In the genomic region with DNA sequence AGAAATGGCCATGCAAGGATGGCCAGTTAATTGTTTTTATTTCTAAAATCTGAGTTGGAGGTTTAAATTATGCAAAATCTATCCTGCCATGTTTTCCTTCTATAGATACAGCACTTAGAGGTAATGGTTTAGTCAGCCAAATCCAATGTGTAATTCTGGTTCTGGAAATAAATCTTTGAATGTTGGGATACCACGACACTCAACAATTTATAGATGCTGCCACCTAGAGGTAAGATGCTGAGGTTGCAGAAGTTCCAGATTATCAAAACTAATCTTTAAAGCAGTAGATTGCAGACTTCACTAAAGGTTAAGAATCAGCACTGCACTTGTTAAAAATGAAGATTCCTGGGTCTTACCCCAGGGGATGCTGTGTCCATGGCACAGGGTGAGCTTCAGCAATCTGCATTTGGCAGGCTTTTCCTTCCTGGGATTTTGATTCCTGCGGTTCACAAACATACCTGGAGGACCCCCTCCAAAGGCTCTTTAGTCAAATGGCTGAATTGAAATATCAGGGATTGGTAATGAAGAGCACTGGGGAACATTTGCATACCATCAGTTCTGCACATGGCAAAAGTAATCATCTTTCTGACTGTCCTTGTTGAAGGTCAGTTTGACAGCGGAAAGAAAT, we compare ENCODE assay signal across 9 cellular contexts. TPM values are rescaled to one million over a fixed set of nuclear protein-coding genes. Genes with fewer than 3 reads are reported as not detected.
DNase-seq lines count a peak whose midpoint lies in the region; ATAC-seq and TF ChIP-seq lines count a peak whose summit lies in the region.
"Had no signal": no experiment of that assay in that cellular context is flagged by ENCODE, and none has a peak within 500 bp of the region (broad histone marks: within the 10 kb centered on the region; RNA-seq: fewer than 3 reads in every experiment).

No MANE protein-coding gene starts in this region.

- H3K4me3 Mint-ChIP-seq in neural progenitor cell = no peak overlapping the region
- H3K4me3 Mint-ChIP-seq: central memory CD8-positive, alpha-beta T cell had no signal

- no peaks in the 10 kb centered on the region for H3K79me2 ChIP-seq in neural progenitor cell (ENCODE audit: low read depth)

- H2AFZ ChIP-seq in neural progenitor cell (replicated peaks) = peak overlapping the region; percentile 14

- no peak overlapping the region for H3K27ac ChIP-seq in neural progenitor cell

- no peaks in the 10 kb centered on the region for H3K36me3 Mint-ChIP-seq in neural progenitor cell

- H3K9ac ChIP-seq in neural progenitor cell = no peak overlapping the region

- H3K27me3 ChIP-seq in neural progenitor cell = no peaks in the 10 kb centered on the region

- H3K36me3 ChIP-seq in neural progenitor cell = no peaks in the 10 kb centered on the region

- CTCF ChIA-PET in AG04449 (lab: Yijun Ruan, JAX) = interaction anchor here (1.1 to 2.7 kb wide), 5 partner anchors 12 to 414 kb away, joined by 3 to 8 read pairs (median 3); no protein-coding TSS in a partner anchor

- H3K4me3 ChIP-seq in AG04449 (ENCODE audit: low read depth, low read length) (no peak overlapping the region), GM12865 (ENCODE audit: low read depth, low read length) (no peak overlapping the region), neural progenitor cell (no peak overlapping the region)

- no peak overlapping the region for H3K4me2 ChIP-seq in neural progenitor cell

- H3K27ac Mint-ChIP-seq in neural progenitor cell = no peak overlapping the region

- H3F3A ChIP-seq in neural progenitor cell (ENCODE audit: low read depth) = no peaks in the 10 kb centered on the region

- H4K20me1 ChIP-seq in neural progenitor cell (ENCODE audit: low read depth) = no peaks in the 10 kb centered on the region

- H3K27me3 Mint-ChIP-seq in neural progenitor cell (ENCODE audit: insufficient read depth, low read depth) = no peaks in the 10 kb centered on the region

- no peaks in the 10 kb centered on the region for H3K4me1 Mint-ChIP-seq in neural progenitor cell
- H3K4me1 Mint-ChIP-seq: central memory CD8-positive, alpha-beta T cell had no signal

- POLR2A ChIA-PET in AG04449 (lab: Yijun Ruan, JAX) = no interaction called here

- no peak for DNase-seq in AG04449 (ENCODE audit: low read depth, low spot score)
- peak; percentile 24 for DNase-seq in GM12865 (ENCODE audit: low read depth)
- peak; percentile 14 for DNase-seq in NCI-H1694 treated with DMSO at 0.1 percent for 48 hours (lab: John Stamatoyannopoulos, UW)
- peak; percentile 25 for DNase-seq in dedifferentiated amniotic fluid mesenchymal stem cell (ENCODE audit: extremely low spot score)
- DNase-seq in neural progenitor cell (ENCODE audit: low spot score) = peak; percentile 36
- no peak for DNase-seq in central memory CD4-positive, alpha-beta T cell
- DNase-seq in NK-92 treated with Interleukin-12 subunit alpha and Interleukin-12 subunit beta, amount 100 ng/mL, for 24 hours (lab: John Stamatoyannopoulos, UW) = no peak

- no peak for ATAC-seq in HG02840 (IDR thresholded peaks at IDR 0.05; ENCODE audit: low FRiP score, unreplicated experiment)

- TF ChIP-seq CTCF in AG04449 (IDR thresholded peaks at IDR 0.05; ENCODE audit: insufficient read depth, low read length, missing control alignments) (peak; percentile 30), GM12865 (IDR thresholded peaks at IDR 0.05; ENCODE audit: insufficient read depth, low read depth, low read length, missing control alignments) (peak; percentile 66), neural progenitor cell (IDR thresholded peaks at IDR 0.05) (peak; percentile 81)

- no peaks in the 10 kb centered on the region for H3K9me3 ChIP-seq in neural progenitor cell (ENCODE audit: low read depth)

- no peaks in the 10 kb centered on the region for H3K4me1 ChIP-seq in neural progenitor cell

- peaks cover 8% of the 10 kb centered on the region for H3K9me3 Mint-ChIP-seq in neural progenitor cell

RNA-seq across cellular contexts. Expression of a gene that starts 53.4 kb away (rescaled TPM):
- 0.65 TPM in 1 of 2 replicates, not detected in the other for total RNA-seq in neural progenitor cell (ENCODE audit: low replicate concordance)

Comparison
In these comparisons a context has a peak if more than half of its experiments do, and no peak if none do; other contexts are left out.
1. DNase-seq: peak in GM12865 (single experiment), NCI-H1694 treated with DMSO at 0.1 percent for 48 hours (single experiment), dedifferentiated amniotic fluid mesenchymal stem cell (single experiment) and neural progenitor cell (single experiment); none in AG04449 (single experiment), central memory CD4-positive, alpha-beta T cell (single experiment) and NK-92 treated with Interleukin-12 subunit alpha and Interleukin-12 subunit beta, amount 100 ng/mL, for 24 hours (single experiment).
2. CTCF ChIP-seq: peak in every context shown above with its lines; median percentile 81 in neural progenitor cell; 66 in GM12865; 30 in AG04449.